13 cellular contexts compared by ENCODE assay signal in the genomic region with DNA sequence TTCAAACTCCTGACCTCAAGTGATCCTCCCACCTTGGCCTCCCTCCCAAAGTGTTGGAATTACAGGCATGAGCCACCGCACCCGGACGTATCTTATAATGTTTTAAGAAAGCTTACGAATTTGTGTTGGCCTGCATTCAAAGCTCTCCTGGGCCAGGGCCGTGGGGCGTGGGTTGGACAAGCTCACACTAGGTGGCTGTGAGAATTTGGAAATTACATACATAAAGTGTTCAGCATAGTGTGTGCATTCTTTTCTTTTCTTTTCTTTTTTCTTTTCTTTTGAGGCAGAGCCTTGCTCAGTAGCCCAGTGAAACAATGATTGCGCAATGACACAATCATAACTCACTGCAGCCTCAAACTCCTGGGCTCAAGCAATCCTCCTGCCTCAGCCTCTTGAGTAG. TPM values are rescaled to one million over a fixed set of nuclear protein-coding genes. Genes with fewer than 3 reads are reported as not detected.
DNase-seq lines count a peak whose midpoint lies in the region; ATAC-seq and TF ChIP-seq lines count a peak whose summit lies in the region.
"Had no signal": no experiment of that assay in that cellular context is flagged by ENCODE, and none has a peak within 500 bp of the region (broad histone marks: within the 10 kb centered on the region; RNA-seq: fewer than 3 reads in every experiment).

No MANE protein-coding gene starts in this region.

- H3K4me3 ChIP-seq in SJSA1 (no peak overlapping the region), fibroblast of lung (replicated peaks in 1 of 4; ENCODE audit: control extremely low read depth in 1 of 4, insufficient read depth in 1 of 4, low read depth in 3 of 4, low read length in 4 of 4) (no peak overlapping the region), skeletal muscle cell (ENCODE audit: low read depth, low read length) (no peak overlapping the region)

- H4K20me1 ChIP-seq in fibroblast of lung (ENCODE audit: control insufficient read depth, extremely low read depth, insufficient read depth, low read length): no peaks in the 10 kb centered on the region

- H3K9me3 ChIP-seq in SJSA1 (replicated peaks): no peaks in the 10 kb centered on the region
- no peaks in the 10 kb centered on the region for H3K9me3 ChIP-seq in fibroblast of lung (ENCODE audit: control insufficient read depth, insufficient read depth, low read depth, low read length)

- no peak overlapping the region for H2AFZ ChIP-seq in fibroblast of lung (ENCODE audit: low read length)

- peak; percentile 70 for DNase-seq in ELR (ENCODE audit: low read depth)
- DNase-seq in SJSA1 (ENCODE audit: low read depth in 1 of 2, low spot score in 2 of 2): peak; percentile 42 to 57
- peak; percentile 63 to 94 for DNase-seq in fibroblast of lung (ENCODE audit: low read depth in 2 of 2)
- DNase-seq in skeletal muscle cell (ENCODE audit: low read depth): peak; percentile 18
- no peak for DNase-seq in stimulated activated naive B cell treated with anti-CD40 and anti-IgM and Interleukin-4, amounts not matched to agents 10 μg/mL and 1 μg/mL and 100 μg/mL, for 72 hours
- no peak for DNase-seq in activated T-cell treated with anti-CD3 and anti-CD28 coated beads, Interleukin-2, amount 50 U/mL, for 1 hour
- DNase-seq: dermis blood vessel endothelial cell; islet precursor cell; retina; stimulated activated CD8-positive, alpha-beta memory T cell treated with anti-CD3 and anti-CD28 coated beads, Interleukin-4, amount 100 ng/mL, for 48 hours had no signal

- ATAC-seq in stimulated activated naive B cell treated with anti-CD40 and anti-IgM and Interleukin-4, amounts not matched to agents 10 μg/mL and 1 μg/mL and 100 μg/mL, for 72 hours (replicated peaks): no peak
- ATAC-seq in HG02973 (IDR thresholded peaks at IDR 0.05; ENCODE audit: unreplicated experiment) (no peak), HG02884 (IDR thresholded peaks at IDR 0.05; ENCODE audit: unreplicated experiment) (no peak)
- ATAC-seq: Panc1 had no signal

- H3K79me2 ChIP-seq in fibroblast of lung (ENCODE audit: control insufficient read depth, insufficient read depth, low read length): peaks cover 9% of the 10 kb centered on the region

- H3K36me3 ChIP-seq in SJSA1: 0 out of 2 replicates have a peak, but pooled peaks cover 3% of the 10 kb centered on the region
- peaks cover 4% of the 10 kb centered on the region for H3K36me3 ChIP-seq in fibroblast of lung (ENCODE audit: control insufficient read depth, insufficient read depth, low read length)

- H3K27ac Mint-ChIP-seq in stimulated activated naive B cell treated with anti-CD40 and anti-IgM and Interleukin-4, amounts not matched to agents 10 μg/mL and 1 μg/mL and 100 μg/mL, for 72 hours: no peak overlapping the region

- H3K4me1 ChIP-seq in SJSA1 (replicated peaks) (peaks cover 40% of the 10 kb centered on the region), fibroblast of lung (ENCODE audit: control insufficient read depth, extremely low read depth, insufficient read depth, low read length) (peaks cover 13% of the 10 kb centered on the region)

- no peak overlapping the region for H3K9ac ChIP-seq in fibroblast of lung (ENCODE audit: insufficient read depth, low read length)

- H3K36me3 Mint-ChIP-seq in stimulated activated naive B cell treated with anti-CD40 and anti-IgM and Interleukin-4, amounts not matched to agents 10 μg/mL and 1 μg/mL and 100 μg/mL, for 72 hours: peaks cover 13 to 15% of the 10 kb centered on the region in 2 donors

- H3K9me3 Mint-ChIP-seq in stimulated activated naive B cell treated with anti-CD40 and anti-IgM and Interleukin-4, amounts not matched to agents 10 μg/mL and 1 μg/mL and 100 μg/mL, for 72 hours: no peaks in the 10 kb centered on the region

- no peak overlapping the region for H3K4me2 ChIP-seq in fibroblast of lung (ENCODE audit: extremely low read depth, insufficient read depth, low read length)

- H3K27me3 ChIP-seq in SJSA1 (replicated peaks) (no peaks in the 10 kb centered on the region), fibroblast of lung (ENCODE audit: control insufficient read depth, insufficient read depth, low read length) (no peaks in the 10 kb centered on the region)

- H3K27me3 Mint-ChIP-seq in stimulated activated naive B cell treated with anti-CD40 and anti-IgM and Interleukin-4, amounts not matched to agents 10 μg/mL and 1 μg/mL and 100 μg/mL, for 72 hours: no peaks in the 10 kb centered on the region

- peaks cover 23 to 41% of the 10 kb centered on the region in 2 donors for H3K4me1 Mint-ChIP-seq in stimulated activated naive B cell treated with anti-CD40 and anti-IgM and Interleukin-4, amounts not matched to agents 10 μg/mL and 1 μg/mL and 100 μg/mL, for 72 hours

- H3K27ac ChIP-seq in SJSA1: peak overlapping the region; percentile 88
- peak overlapping the region; percentile 25 for H3K27ac ChIP-seq in fibroblast of lung (ENCODE audit: insufficient read depth, low read length)

- no peak for TF ChIP-seq CTCF in fibroblast of lung (conservative IDR thresholded peaks at IDR 0.05 in 1 of 2, IDR thresholded peaks at IDR 0.05 in 1 of 2; ENCODE audit: low read depth in 1 of 2, low read length in 2 of 2)

- no peak overlapping the region for H3K4me3 Mint-ChIP-seq in stimulated activated naive B cell treated with anti-CD40 and anti-IgM and Interleukin-4, amounts not matched to agents 10 μg/mL and 1 μg/mL and 100 μg/mL, for 72 hours

RNA-seq across cellular contexts. Expression of gene ZSWIM4, which starts 2.6 kb away (rescaled TPM):
- 1.9 and 2.9 TPM in 2 replicates for total RNA-seq in SJSA1 (2014; rRNA removed; shearing (Covaris generic))
- total RNA-seq in fibroblast of lung: 5.6 and 6.7 TPM in 2 replicates
- 1.6 and 2.0 TPM in 2 replicates for polyA plus RNA-seq in fibroblast of lung
- 2.8 and 3.3 TPM in 2 replicates for polyA plus RNA-seq in fibroblast of lung (2012)
- polyA minus RNA-seq in fibroblast of lung (ENCODE audit: low replicate concordance): 4.4 and 6.1 TPM in 2 replicates

RNA-seq across cellular contexts. Expression of gene C19orf53, which starts 23.6 kb away (rescaled TPM):
- 167 and 195 TPM in 2 replicates for total RNA-seq in SJSA1 (2014; rRNA removed; shearing (Covaris generic))
- 50.1 and 58.8 TPM in 2 replicates for total RNA-seq in fibroblast of lung
- polyA plus RNA-seq in fibroblast of lung: 146 and 206 TPM in 2 replicates
- polyA plus RNA-seq in fibroblast of lung (2012): 292 and 381 TPM in 2 replicates
- polyA minus RNA-seq in fibroblast of lung (ENCODE audit: low replicate concordance): 139 and 187 TPM in 2 replicates

RNA-seq across cellular contexts. Expression of gene MRI1, which starts 33.5 kb away (rescaled TPM):
- total RNA-seq in SJSA1 (2014; rRNA removed; shearing (Covaris generic)): 34.4 and 45.4 TPM in 2 replicates
- total RNA-seq in fibroblast of lung: 17.7 and 20.3 TPM in 2 replicates
- polyA plus RNA-seq in fibroblast of lung: 5.2 and 17.1 TPM in 2 replicates
- polyA plus RNA-seq in fibroblast of lung (2012): 6.2 and 17.7 TPM in 2 replicates
- polyA minus RNA-seq in fibroblast of lung (ENCODE audit: low replicate concordance): 7.2 and 26.5 TPM in 2 replicates

Comparison
In these comparisons a context has a peak if more than half of its experiments do, and no peak if none do; other contexts are left out.
1. DNase-seq: peak in ELR (single experiment), SJSA1 (2 of 2), fibroblast of lung (2 of 2) and skeletal muscle cell (single experiment); none in stimulated activated naive B cell treated with anti-CD40 and anti-IgM and Interleukin-4, amounts not matched to agents 10 μg/mL and 1 μg/mL and 100 μg/mL, for 72 hours (single experiment) and activated T-cell treated with anti-CD3 and anti-CD28 coated beads, Interleukin-2, amount 50 U/mL, for 1 hour (single experiment).